Comparison of ENCODE assay signal across 20 cellular contexts in the genomic region with DNA sequence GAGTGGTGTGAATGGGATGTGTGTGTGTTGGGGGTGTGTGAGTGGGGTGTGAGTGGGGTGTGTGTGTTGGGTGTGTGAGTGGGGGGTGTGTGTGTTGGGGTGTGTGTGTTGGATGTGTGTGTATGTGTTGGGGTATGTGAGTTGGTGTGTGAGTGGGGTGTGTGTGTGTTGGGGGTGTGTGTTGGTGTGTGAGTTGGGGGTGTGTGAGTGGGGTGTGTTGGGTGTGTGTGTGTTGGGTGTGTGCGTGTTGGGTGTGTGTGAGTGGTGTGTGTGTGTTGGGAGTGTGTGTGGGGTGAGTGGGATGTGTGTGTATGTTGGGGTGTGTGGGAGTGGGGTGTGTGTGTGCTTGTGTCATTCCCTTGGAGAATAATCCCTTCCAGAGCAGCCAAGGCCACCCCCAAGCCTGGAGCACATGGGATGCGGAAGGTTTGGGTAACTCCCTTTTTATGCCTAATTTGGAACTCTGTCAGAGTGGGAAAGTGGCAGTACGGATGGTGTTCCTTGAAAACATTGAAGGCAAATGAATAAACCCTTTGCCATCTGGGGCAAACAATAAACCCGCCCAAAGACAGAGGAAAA. TPM values are rescaled to one million over a fixed set of nuclear protein-coding genes. Genes with fewer than 3 reads are reported as not detected.
DNase-seq lines count a peak whose midpoint lies in the region; ATAC-seq lines count a peak whose summit lies in the region.
"Had no signal": no experiment of that assay in that cellular context is flagged by ENCODE, and none has a peak within 500 bp of the region (broad histone marks: within the 10 kb centered on the region; RNA-seq: fewer than 3 reads in every experiment).

No MANE protein-coding gene starts in this region.

- no peak overlapping the region for H2AK5ac ChIP-seq in mesendoderm (ENCODE audit: low read length)

- H2BK120ac ChIP-seq in mesendoderm (ENCODE audit: low read depth, low read length) = no peak overlapping the region

- intact Hi-C loops in activated T-helper 1 cell treated with anti-CD3 and anti-CD28 coated beads, Interleukin-12 subunit alpha, Interleukin-12 subunit beta, Interleukin-2, Interleukin-4 antibody, amounts not matched to agents 30 ng/mL and 10 ng/mL and 1 ng/mL, durations not matched to agents 14 hours and 24 hours and 36 hours (cut with micrococcal nuclease) = no loop called here

- no peak overlapping the region for H3K9ac ChIP-seq in mesendoderm (ENCODE audit: low read length)

- CTCF ChIA-PET in CD8-positive, alpha-beta memory T cell (lab: Charles Lee) = interaction anchor here (0.8 kb wide), 1 partner anchor 56 kb away, joined by 3 read pairs; no protein-coding TSS in a partner anchor

- no peak overlapping the region for H3K4me3 ChIP-seq in CD4-positive, CD25-positive, alpha-beta regulatory T cell (ENCODE audit: low read depth, low read length)
- no peak overlapping the region for H3K4me3 ChIP-seq in CD8-positive, alpha-beta memory T cell (ENCODE audit: low read length)
- no peak overlapping the region for H3K4me3 ChIP-seq in mesendoderm (ENCODE audit: low read length)
- H3K4me3 ChIP-seq: GM12878 had no signal

- H3K27ac Mint-ChIP-seq in CD4-positive, CD25-positive, alpha-beta regulatory T cell = peak overlapping the region in 1 of 3 donors; percentile 93
- peak overlapping the region in 5 of 8 donors; percentile 27 to 80 (median 40) for H3K27ac Mint-ChIP-seq in CD8-positive, alpha-beta memory T cell
- H3K27ac Mint-ChIP-seq in activated T-helper 1 cell treated with anti-CD3 and anti-CD28 coated beads, Interleukin-12 subunit alpha, Interleukin-12 subunit beta, Interleukin-2, Interleukin-4 antibody, amounts not matched to agents 30 ng/mL and 10 ng/mL and 1 ng/mL, durations not matched to agents 14 hours and 24 hours and 36 hours = peak overlapping the region; percentile 42
- H3K27ac Mint-ChIP-seq: HFFc6 had no signal

- H3K27me3 Mint-ChIP-seq in CD4-positive, CD25-positive, alpha-beta regulatory T cell = no peaks in the 10 kb centered on the region
- H3K27me3 Mint-ChIP-seq in CD8-positive, alpha-beta memory T cell = no peaks in the 10 kb centered on the region
- H3K27me3 Mint-ChIP-seq in activated T-helper 1 cell treated with anti-CD3 and anti-CD28 coated beads, Interleukin-12 subunit alpha, Interleukin-12 subunit beta, Interleukin-2, Interleukin-4 antibody, amounts not matched to agents 30 ng/mL and 10 ng/mL and 1 ng/mL, durations not matched to agents 14 hours and 24 hours and 36 hours (ENCODE audit: insufficient read depth) = no peaks in the 10 kb centered on the region

- no peak overlapping the region for H4K5ac ChIP-seq in mesendoderm (ENCODE audit: low read length)

- peaks cover 10% of the 10 kb centered on the region for H3K36me3 Mint-ChIP-seq in CD4-positive, CD25-positive, alpha-beta regulatory T cell
- peaks cover 3 to 66% (median 8%) of the 10 kb centered on the region in 3 donors for H3K36me3 Mint-ChIP-seq in CD8-positive, alpha-beta memory T cell
- peaks cover 40% of the 10 kb centered on the region for H3K36me3 Mint-ChIP-seq in activated T-helper 1 cell treated with anti-CD3 and anti-CD28 coated beads, Interleukin-12 subunit alpha, Interleukin-12 subunit beta, Interleukin-2, Interleukin-4 antibody, amounts not matched to agents 30 ng/mL and 10 ng/mL and 1 ng/mL, durations not matched to agents 14 hours and 24 hours and 36 hours (ENCODE audit: low read depth)

- POLR2A ChIA-PET in CD8-positive, alpha-beta memory T cell (lab: Charles Lee) = no interaction called here

- H3K56ac ChIP-seq in mesendoderm (ENCODE audit: low read length) = peak overlapping the region; percentile 15

- no CpG with 5 or more reads among the region's 4 CpGs for WGBS in mesendoderm (ENCODE audit: extremely low coverage, insufficient coverage, low lambda C conversion rate)

- no peak overlapping the region for H2BK15ac ChIP-seq in mesendoderm (replicated peaks; ENCODE audit: low read depth)

- no peak overlapping the region for H3K4me3 Mint-ChIP-seq in CD4-positive, CD25-positive, alpha-beta regulatory T cell
- peak overlapping the region in 1 of 7 donors; percentile 5 for H3K4me3 Mint-ChIP-seq in CD8-positive, alpha-beta memory T cell
- no peak overlapping the region for H3K4me3 Mint-ChIP-seq in activated T-helper 1 cell treated with anti-CD3 and anti-CD28 coated beads, Interleukin-12 subunit alpha, Interleukin-12 subunit beta, Interleukin-2, Interleukin-4 antibody, amounts not matched to agents 30 ng/mL and 10 ng/mL and 1 ng/mL, durations not matched to agents 14 hours and 24 hours and 36 hours
- H3K4me3 Mint-ChIP-seq: HFFc6 had no signal

- no peak overlapping the region for H3K23ac ChIP-seq in mesendoderm (ENCODE audit: low read length)

- peak overlapping the region; percentile 29 for H3K27ac ChIP-seq in CD4-positive, CD25-positive, alpha-beta regulatory T cell (ENCODE audit: insufficient read depth, low read length, poor library complexity, severe bottlenecking)
- H3K27ac ChIP-seq in CD8-positive, alpha-beta memory T cell (ENCODE audit: low read depth, low read length) = no peak overlapping the region
- H3K27ac ChIP-seq in mesendoderm (ENCODE audit: low read depth, low read length) = no peak overlapping the region

- H2BK5ac ChIP-seq in mesendoderm (ENCODE audit: low read length) = no peak overlapping the region

- no peaks in the 10 kb centered on the region for H3K9me3 Mint-ChIP-seq in CD4-positive, CD25-positive, alpha-beta regulatory T cell
- H3K9me3 Mint-ChIP-seq in CD8-positive, alpha-beta memory T cell = no peaks in the 10 kb centered on the region
- H3K9me3 Mint-ChIP-seq in activated T-helper 1 cell treated with anti-CD3 and anti-CD28 coated beads, Interleukin-12 subunit alpha, Interleukin-12 subunit beta, Interleukin-2, Interleukin-4 antibody, amounts not matched to agents 30 ng/mL and 10 ng/mL and 1 ng/mL, durations not matched to agents 14 hours and 24 hours and 36 hours = no peaks in the 10 kb centered on the region
- H3K9me3 Mint-ChIP-seq: HFFc6 had no signal

- H3K27me3 ChIP-seq in CD4-positive, CD25-positive, alpha-beta regulatory T cell (ENCODE audit: control insufficient read depth, insufficient read depth, low read length) = no peaks in the 10 kb centered on the region
- H3K27me3 ChIP-seq in CD8-positive, alpha-beta memory T cell (ENCODE audit: insufficient read depth, low read length, poor library complexity, severe bottlenecking) = no peaks in the 10 kb centered on the region
- H3K27me3 ChIP-seq in mesendoderm (ENCODE audit: insufficient read depth, low read length, poor library complexity) = no peaks in the 10 kb centered on the region
- H3K27me3 ChIP-seq: BE2C had no signal

- no peak overlapping the region for H3K4me2 ChIP-seq in mesendoderm (ENCODE audit: low read length)

- peaks cover 4 to 32% (median 22%) of the 10 kb centered on the region in 4 donors for H3K4me1 Mint-ChIP-seq in CD4-positive, CD25-positive, alpha-beta regulatory T cell
- peaks cover 40 to 61% (median 41%) of the 10 kb centered on the region in 3 donors for H3K4me1 Mint-ChIP-seq in CD8-positive, alpha-beta memory T cell
- peaks cover 31% of the 10 kb centered on the region for H3K4me1 Mint-ChIP-seq in activated T-helper 1 cell treated with anti-CD3 and anti-CD28 coated beads, Interleukin-12 subunit alpha, Interleukin-12 subunit beta, Interleukin-2, Interleukin-4 antibody, amounts not matched to agents 30 ng/mL and 10 ng/mL and 1 ng/mL, durations not matched to agents 14 hours and 24 hours and 36 hours (ENCODE audit: low read depth)

- no peaks in the 10 kb centered on the region for H3K9me3 ChIP-seq in CD4-positive, CD25-positive, alpha-beta regulatory T cell (ENCODE audit: control insufficient read depth in 2 of 2, low read length in 2 of 2)
- no peaks in the 10 kb centered on the region for H3K9me3 ChIP-seq in CD8-positive, alpha-beta memory T cell (ENCODE audit: low read length)
- H3K9me3 ChIP-seq: BE2C had no signal

- no peak for ATAC-seq in CD4-positive, CD25-positive, alpha-beta regulatory T cell (ENCODE audit: low read depth in 2 of 2)
- ATAC-seq: esophagus mucosa, GM12878 had no signal

- no peak overlapping the region for H4K8ac ChIP-seq in mesendoderm (ENCODE audit: low read depth, low read length)

- H3K4me1 ChIP-seq in CD4-positive, CD25-positive, alpha-beta regulatory T cell (ENCODE audit: control insufficient read depth, insufficient read depth, low read length, poor library complexity, severe bottlenecking) = peaks cover 27% of the 10 kb centered on the region
- peaks cover 38% of the 10 kb centered on the region for H3K4me1 ChIP-seq in CD8-positive, alpha-beta memory T cell (ENCODE audit: insufficient read depth, low read length)
- H3K4me1 ChIP-seq in mesendoderm (ENCODE audit: control insufficient read depth, low read depth, low read length) = peaks cover 5% of the 10 kb centered on the region
- H3K4me1 ChIP-seq: BE2C had no signal

- DNase-seq in CD4-positive, CD25-positive, alpha-beta regulatory T cell = no peak
- DNase-seq in CD8-positive, alpha-beta memory T cell = no peak
- DNase-seq in activated T-helper 1 cell treated with anti-CD3 and anti-CD28 coated beads, Interleukin-12 subunit alpha, Interleukin-12 subunit beta, Interleukin-2, Interleukin-4 antibody, amounts not matched to agents 30 ng/mL and 10 ng/mL and 1 ng/mL, durations not matched to agents 14 hours and 24 hours and 36 hours (ENCODE audit: low spot score) = no peak
- no peak for DNase-seq in mesendoderm
- DNase-seq in NOMO-1 (lab: John Stamatoyannopoulos, UW; ENCODE audit: unreplicated experiment in 2 of 2) = no peak
- DNase-seq in NCI-H526 treated with DMSO at 0.1 percent for 48 hours (lab: John Stamatoyannopoulos, UW) = no peak
- no peak for DNase-seq in NCI-H2196 (lab: John Stamatoyannopoulos, UW; ENCODE audit: unreplicated experiment)
- DNase-seq: activated CD4-positive, CD25-positive, alpha-beta regulatory T cell; activated CD8-positive, alpha-beta memory T cell treated with anti-CD3 and anti-CD28 coated beads, Interleukin-2, amount 50 U/mL, for 48 hours; BE2C; GF-D8; HFFc6; NCI-H1105 treated with DMSO at 0.1 percent for 48 hours; NCI-H2107; NCI-H524; SHP77; stimulated activated CD4-positive, alpha-beta T cell treated with anti-CD3 and anti-CD28 coated beads, Interleukin-2, amount 100 ng/mL, for 24 hours; substantia nigra had no signal

- H3K79me2 ChIP-seq in mesendoderm (ENCODE audit: control insufficient read depth, insufficient read depth, low read length) = no peaks in the 10 kb centered on the region

- H3K4ac ChIP-seq in mesendoderm (ENCODE audit: low read depth, low read length) = no peak overlapping the region

- H3K36me3 ChIP-seq in CD4-positive, CD25-positive, alpha-beta regulatory T cell (ENCODE audit: control insufficient read depth, insufficient read depth, low read length) = peaks cover 57% of the 10 kb centered on the region
- peaks cover 30% of the 10 kb centered on the region for H3K36me3 ChIP-seq in CD8-positive, alpha-beta memory T cell (ENCODE audit: insufficient read depth, low read length)
- H3K36me3 ChIP-seq in mesendoderm (ENCODE audit: control insufficient read depth, insufficient read depth, low read length) = no peaks in the 10 kb centered on the region
- H3K36me3 ChIP-seq: BE2C had no signal

- no peak overlapping the region for H3K18ac ChIP-seq in mesendoderm (ENCODE audit: low read length)

- no peaks in the 10 kb centered on the region for H3K79me1 ChIP-seq in mesendoderm (ENCODE audit: low read length)

RNA-seq across cellular contexts. Expression of gene RNF213, which starts 14.3 kb away (rescaled TPM):
- 666 TPM for total RNA-seq in CD4-positive, CD25-positive, alpha-beta regulatory T cell
- 10 to 100 TPM; 27.6 to 33.7 (median 31.2) TPM for polyA plus RNA-seq in CD4-positive, CD25-positive, alpha-beta regulatory T cell
- 100 to 1,000 TPM; 184 to 185 TPM for total RNA-seq in CD8-positive, alpha-beta memory T cell
- 75.7 TPM for polyA plus RNA-seq in CD8-positive, alpha-beta memory T cell
- 282 and 290 TPM in 2 replicates for total RNA-seq in activated T-helper 1 cell treated with anti-CD3 and anti-CD28 coated beads, Interleukin-12 subunit alpha, Interleukin-12 subunit beta, Interleukin-2, Interleukin-4 antibody, amounts not matched to agents 30 ng/mL and 10 ng/mL and 1 ng/mL, durations not matched to agents 14 hours and 24 hours and 36 hours
- 6.6 TPM for polyA plus RNA-seq in mesendoderm (2013, experiment 1 of 2)
- 6.6 TPM for polyA plus RNA-seq in mesendoderm (2013, experiment 2 of 2)

RNA-seq across cellular contexts. Expression of gene SLC26A11, which starts 54.7 kb away (rescaled TPM):
- total RNA-seq in CD4-positive, CD25-positive, alpha-beta regulatory T cell = 75.9 TPM
- 10 to 100 TPM in 1 of 4 donors, 1 to 10 TPM in 3; 7.7 to 10.2 (median 8.1) TPM for polyA plus RNA-seq in CD4-positive, CD25-positive, alpha-beta regulatory T cell
- 10 to 100 TPM; 18.1 to 19.6 TPM for total RNA-seq in CD8-positive, alpha-beta memory T cell
- 7.0 TPM for polyA plus RNA-seq in CD8-positive, alpha-beta memory T cell
- 5.5 and 5.9 TPM in 2 replicates for total RNA-seq in activated T-helper 1 cell treated with anti-CD3 and anti-CD28 coated beads, Interleukin-12 subunit alpha, Interleukin-12 subunit beta, Interleukin-2, Interleukin-4 antibody, amounts not matched to agents 30 ng/mL and 10 ng/mL and 1 ng/mL, durations not matched to agents 14 hours and 24 hours and 36 hours
- 7.9 TPM for polyA plus RNA-seq in mesendoderm (2013, experiment 1 of 2)
- polyA plus RNA-seq in mesendoderm (2013, experiment 2 of 2) = 7.1 TPM

RNA-seq across cellular contexts. Expression of gene SGSH, which starts 54.8 kb away (rescaled TPM):
- total RNA-seq in CD4-positive, CD25-positive, alpha-beta regulatory T cell = 138 TPM
- 10 to 100 TPM; 43.8 to 48.4 (median 46.7) TPM for polyA plus RNA-seq in CD4-positive, CD25-positive, alpha-beta regulatory T cell
- 10 to 100 TPM; 23.2 to 27.2 TPM for total RNA-seq in CD8-positive, alpha-beta memory T cell
- polyA plus RNA-seq in CD8-positive, alpha-beta memory T cell = 46.7 TPM
- total RNA-seq in activated T-helper 1 cell treated with anti-CD3 and anti-CD28 coated beads, Interleukin-12 subunit alpha, Interleukin-12 subunit beta, Interleukin-2, Interleukin-4 antibody, amounts not matched to agents 30 ng/mL and 10 ng/mL and 1 ng/mL, durations not matched to agents 14 hours and 24 hours and 36 hours = 20.1 and 22.2 TPM in 2 replicates
- 7.2 TPM for polyA plus RNA-seq in mesendoderm (2013, experiment 1 of 2)
- polyA plus RNA-seq in mesendoderm (2013, experiment 2 of 2) = 7.0 TPM
